19 cellular contexts compared by ENCODE assay signal in genomic region chr2:28277466-28277865, GRCh38.
A peak's percentile ranks its signal among the peaks of the same experiment; 100 is the strongest.
DNase-seq lines count a peak whose midpoint lies in the region; ATAC-seq and TF ChIP-seq lines count a peak whose summit lies in the region.
"Had no signal": no experiment of that assay in that cellular context is flagged by ENCODE, and none has a peak within 500 bp of the region (broad histone marks: within the 10 kb centered on the region; RNA-seq: fewer than 3 reads in every experiment).

No MANE protein-coding gene starts in this region.

- H3K27me3 ChIP-seq in HCT116 (ENCODE audit: insufficient read depth, low read length) (no peaks in the 10 kb centered on the region), PC-3 (ENCODE audit: low read length) (no peaks in the 10 kb centered on the region), smooth muscle cell (ENCODE audit: low read depth) (no peaks in the 10 kb centered on the region), testis (no peaks in the 10 kb centered on the region)
- H3K27me3 ChIP-seq: heart right ventricle, pancreas had no signal

- ATAC-seq in HCT116 (no peak), PC-3 (no peak), left ventricle myocardium superior (no peak)
- ATAC-seq: GM12878, pancreas had no signal

- 97% methylated on average over 7 of the region's 7 CpGs for WGBS in smooth muscle cell (ENCODE audit: low lambda C conversion rate)
- 95 to 97% methylated on average over 7 of the region's 7 CpGs for whole genome bisulfite sequencing in testis, 2 donors

- no TSS peak for BruUV-seq in HCT116 (replicated peaks; lab: Mats Ljungman, UMichigan)
- no TSS peak for BruUV-seq in PC-3 (replicated peaks; lab: Mats Ljungman, UMichigan)

- H3K79me2 ChIP-seq in HCT116 (ENCODE audit: insufficient read depth, low read length) (no peaks in the 10 kb centered on the region), PC-3 (ENCODE audit: low read length) (no peaks in the 10 kb centered on the region), smooth muscle cell (ENCODE audit: low read depth) (no peaks in the 10 kb centered on the region)

- peaks cover 43 to 58% of the 10 kb centered on the region in 2 experiments for H3K4me1 ChIP-seq in HCT116 (ENCODE audit: control insufficient read depth in 1 of 2, insufficient read depth in 2 of 2, low read length in 2 of 2)
- H3K4me1 ChIP-seq in PC-3 (ENCODE audit: insufficient read depth, low read length): peaks cover 42% of the 10 kb centered on the region
- peaks cover 10% of the 10 kb centered on the region for H3K4me1 ChIP-seq in smooth muscle cell (ENCODE audit: low read depth)
- H3K4me1 ChIP-seq in testis: no peaks in the 10 kb centered on the region
- H3K4me1 ChIP-seq: pancreas had no signal

- H3K27ac ChIP-seq in HCT116 (ENCODE audit: low read depth, low read length) (peak overlapping the region; percentile 91; the same call in 1 of the 2 replicates), PC-3 (ENCODE audit: low read length) (peak overlapping the region; percentile 99), smooth muscle cell (ENCODE audit: low read depth) (peak overlapping the region; percentile 96), testis (no peak overlapping the region)
- H3K27ac ChIP-seq: pancreas had no signal

- no peaks in the 10 kb centered on the region for H3K9me2 ChIP-seq in HCT116 (ENCODE audit: insufficient read depth)
- no peaks in the 10 kb centered on the region for H3K9me2 ChIP-seq in PC-3 (replicated peaks; ENCODE audit: low read length)

- POLR2A ChIA-PET in HCT116 (lab: Charles Lee) (no interaction called here), PC-3 (lab: Charles Lee; ENCODE audit: unreplicated experiment) (no interaction called here)

- DNase-seq in HCT116 (ENCODE audit: low read depth, low spot score): no peak
- peak; percentile 93 for DNase-seq in NCI-H2029 (lab: John Stamatoyannopoulos, UW)
- no peak for DNase-seq in PC-3
- DNase-seq in smooth muscle cell (lab: John Stamatoyannopoulos, UW; ENCODE audit: unreplicated experiment): no peak
- DNase-seq in left ventricle myocardium superior: no peak
- no peak for DNase-seq in testis
- DNase-seq in NCI-H524 treated with DMSO at 0.1 percent for 48 hours (lab: John Stamatoyannopoulos, UW): no peak
- DNase-seq: activated CD4-positive, alpha-beta T cell treated with anti-CD3 and anti-CD28 coated beads, Interleukin-2, amount 50 U/mL, for 4 hours; activated naive CD4-positive, alpha-beta T cell; Calu3; effector CD8-positive, alpha-beta T cell; GF-D8; Kasumi-1; NCI-H1694; pancreas; T-helper 1 cell had no signal

- H2AFZ ChIP-seq in HCT116 (ENCODE audit: low read depth, low read length, poor library complexity, severe bottlenecking) (no peak overlapping the region), PC-3 (ENCODE audit: low read length) (no peak overlapping the region), smooth muscle cell (ENCODE audit: low read depth) (no peak overlapping the region)

- H3K9me3 ChIP-seq in HCT116 (ENCODE audit: control insufficient read depth in 1 of 2, insufficient read depth in 1 of 2, low read depth in 1 of 2, low read length in 2 of 2) (no peaks in the 10 kb centered on the region), PC-3 (ENCODE audit: low read length) (no peaks in the 10 kb centered on the region), smooth muscle cell (replicated peaks; ENCODE audit: low read depth) (no peaks in the 10 kb centered on the region), testis (no peaks in the 10 kb centered on the region)
- H3K9me3 ChIP-seq: heart right ventricle, pancreas had no signal

- RAD21 ChIA-PET in HCT116 (lab: Charles Lee; ENCODE audit: low non-redundant PET in 1 of 2, low total read pairs in 2 of 2, uncharacterized antibody in 2 of 2, unreplicated experiment in 2 of 2): no interaction called here

- no peaks in the 10 kb centered on the region for H3K36me3 ChIP-seq in HCT116 (ENCODE audit: control insufficient read depth in 1 of 2, insufficient read depth in 2 of 2, low read length in 2 of 2)
- no peaks in the 10 kb centered on the region for H3K36me3 ChIP-seq in PC-3 (ENCODE audit: low read depth, low read length)
- H3K36me3 ChIP-seq in smooth muscle cell (ENCODE audit: low read depth): no peaks in the 10 kb centered on the region
- H3K36me3 ChIP-seq in testis (ENCODE audit: low read depth, missing control alignments): no peaks in the 10 kb centered on the region
- H3K36me3 ChIP-seq: heart right ventricle, pancreas had no signal

- no peaks in the 10 kb centered on the region for H4K20me1 ChIP-seq in HCT116 (ENCODE audit: insufficient read depth)
- no peaks in the 10 kb centered on the region for H4K20me1 ChIP-seq in PC-3 (ENCODE audit: low read length)
- H4K20me1 ChIP-seq in smooth muscle cell (ENCODE audit: low read depth): no peaks in the 10 kb centered on the region

- TF ChIP-seq RAD21 in HCT116 (IDR thresholded peaks at IDR 0.05; ENCODE audit: low read depth): no peak

- TF ChIP-seq POLR2A in HCT116 (IDR thresholded peaks at IDR 0.05; ENCODE audit: borderline replicate concordance, extremely low read depth, insufficient read depth, insufficient read length) (no peak), testis (IDR thresholded peaks at IDR 0.05) (no peak)

- H3K4me2 ChIP-seq in HCT116 (ENCODE audit: low read length) (no peak overlapping the region), PC-3 (ENCODE audit: low read length) (no peak overlapping the region), smooth muscle cell (no peak overlapping the region)

- peaks cover 12% of the 10 kb centered on the region for H3F3A ChIP-seq in PC-3 (ENCODE audit: low read length, unreplicated experiment)
- H3F3A ChIP-seq in smooth muscle cell (ENCODE audit: low read depth): no peaks in the 10 kb centered on the region

- intact Hi-C loops in HCT116 (cut with micrococcal nuclease): loop anchor here (10.0 kb wide), 1 partner anchor 523 kb away; no protein-coding TSS in a partner anchor
- intact Hi-C loops in PC-3 (cut with micrococcal nuclease): no loop called here
- intact Hi-C loops in left ventricle myocardium superior (cut with micrococcal nuclease): no loop called here
- intact Hi-C loops in testis (cut with DNase I; ENCODE audit: low total_unique reads): no loop called here

- no peak for TF ChIP-seq CTCF in HCT116 (IDR thresholded peaks at IDR 0.05 in 2 of 3, conservative IDR thresholded peaks at IDR 0.05 in 1 of 3; ENCODE audit: borderline replicate concordance in 1 of 3, insufficient read depth in 1 of 3, low read depth in 2 of 3, low read length in 2 of 3)
- no peak for TF ChIP-seq CTCF in PC-3 (conservative IDR thresholded peaks at IDR 0.05; ENCODE audit: low read depth, low read length)
- no peak for TF ChIP-seq CTCF in smooth muscle cell (IDR thresholded peaks at IDR 0.05; ENCODE audit: borderline replicate concordance, insufficient read depth, poor library complexity, severe bottlenecking)
- no peak for TF ChIP-seq CTCF in testis (IDR thresholded peaks at IDR 0.05)

- H3K4me3 ChIP-seq in HCT116 (replicated peaks in 1 of 2; ENCODE audit: low read depth in 1 of 2, low read length in 2 of 2) (no peak overlapping the region), PC-3 (ENCODE audit: low read length) (no peak overlapping the region), smooth muscle cell (no peak overlapping the region), testis (no peak overlapping the region)
- H3K4me3 ChIP-seq: GM12878, heart right ventricle, lung, pancreas had no signal

- H3K9ac ChIP-seq in HCT116 (ENCODE audit: low read length): no peak overlapping the region
- H3K9ac ChIP-seq in PC-3 (ENCODE audit: low read length): no peak overlapping the region
- H3K9ac ChIP-seq in smooth muscle cell (ENCODE audit: low read depth): no peak overlapping the region

- CTCF ChIA-PET in HCT116 (lab: Charles Lee): no interaction called here
- CTCF ChIA-PET in PC-3 (lab: Charles Lee): no interaction called here

TF ChIP-seq in HCT116, 20 proteins besides CTCF, POLR2A, EP300 and RAD21 (continues in another document):
- TF ChIP-seq EZH2 (IDR thresholded peaks at IDR 0.05) (no peak), TCF7L2 (IDR thresholded peaks at IDR 0.05; ENCODE audit: borderline replicate concordance, extremely low read depth, insufficient read depth, insufficient read length) (no peak), ATF3 (IDR thresholded peaks at IDR 0.05) (no peak), REST (IDR thresholded peaks at IDR 0.05; ENCODE audit: low read depth) (no peak), EZH2phosphoT487 (IDR thresholded peaks at IDR 0.05; ENCODE audit: borderline replicate concordance) (no peak), SIN3A (IDR thresholded peaks at IDR 0.05; ENCODE audit: low read depth) (no peak), SP1 (IDR thresholded peaks at IDR 0.05; ENCODE audit: low read depth) (no peak), CEBPB (IDR thresholded peaks at IDR 0.05; ENCODE audit: low read depth) (no peak), EGR1 (IDR thresholded peaks at IDR 0.05; ENCODE audit: low read depth) (no peak), POLR2AphosphoS5 (IDR thresholded peaks at IDR 0.05; ENCODE audit: low read depth, low read length) (no peak)

Comparison
In these comparisons a context has a peak if more than half of its experiments do, and no peak if none do; other contexts are left out.
1. H3K27ac ChIP-seq: peak in HCT116 (single experiment), PC-3 (single experiment) and smooth muscle cell (single experiment); none in testis (0 of 2).